In the genomic region with DNA sequence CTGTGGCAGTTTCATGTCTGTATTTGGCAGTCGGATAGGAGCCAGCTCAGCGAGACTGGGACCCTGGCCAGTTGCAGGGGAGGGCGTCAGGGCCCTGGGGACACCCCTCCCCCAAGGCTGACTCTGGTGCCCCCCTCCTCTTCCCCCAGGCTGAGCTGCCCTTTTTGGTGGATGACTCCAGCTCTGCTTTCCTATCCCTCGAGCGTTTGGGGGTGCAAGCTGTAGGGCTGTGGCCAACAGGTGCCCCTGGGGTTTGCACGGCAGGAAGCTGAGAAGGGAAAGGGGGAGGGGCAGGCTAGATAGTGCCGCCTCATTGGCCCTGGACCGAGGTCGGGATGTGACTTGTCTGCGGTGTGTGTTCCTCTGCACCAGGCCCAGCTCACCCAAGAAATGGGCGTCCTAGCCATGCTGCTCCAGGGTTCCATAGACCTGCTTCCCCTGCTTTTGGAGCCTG, we compare ENCODE assay signal across 12 cellular contexts. TPM values are rescaled to one million over a fixed set of nuclear protein-coding genes. Genes with fewer than 3 reads are reported as not detected.
DNase-seq lines count a peak whose midpoint lies in the region; ATAC-seq and TF ChIP-seq lines count a peak whose summit lies in the region.
"Had no signal": no experiment of that assay in that cellular context is flagged by ENCODE, and none has a peak within 500 bp of the region (broad histone marks: within the 10 kb centered on the region; RNA-seq: fewer than 3 reads in every experiment).

No MANE protein-coding gene starts in this region.

- H4K20me1 ChIP-seq in neural progenitor cell (ENCODE audit: low read depth) = no peaks in the 10 kb centered on the region

- peak overlapping the region; percentile 15 for H3K4me3 ChIP-seq in neural progenitor cell
- no peak overlapping the region for H3K4me3 ChIP-seq in CD8-positive, alpha-beta memory T cell (ENCODE audit: low read length)

- H3K27me3 ChIP-seq in neural progenitor cell = no peaks in the 10 kb centered on the region
- no peaks in the 10 kb centered on the region for H3K27me3 ChIP-seq in CD8-positive, alpha-beta memory T cell (ENCODE audit: insufficient read depth, low read length, poor library complexity, severe bottlenecking)

- DNase-seq in COLO668 (lab: John Stamatoyannopoulos, UW; ENCODE audit: unreplicated experiment) (peak; percentile 11), NCI-H1092 (lab: John Stamatoyannopoulos, UW) (peak; percentile 54), neural progenitor cell (ENCODE audit: low spot score) (peak; percentile 33), ecto neural progenitor cell (ENCODE audit: low spot score) (no peak)
- DNase-seq in CD8-positive, alpha-beta memory T cell = no peak
- no peak for DNase-seq in stimulated activated CD8-positive, alpha-beta memory T cell treated with anti-CD3 and anti-CD28 coated beads, Interleukin-4, amount 100 ng/mL, for 48 hours
- DNase-seq: NCI-H1417 treated with DMSO at 0.1 percent for 48 hours had no signal

- peaks cover 5% of the 10 kb centered on the region for H3K27me3 Mint-ChIP-seq in neural progenitor cell (ENCODE audit: insufficient read depth, low read depth)
- peaks cover 0 to 3% of the 10 kb centered on the region in 2 donors for H3K27me3 Mint-ChIP-seq in CD8-positive, alpha-beta memory T cell
- H3K27me3 Mint-ChIP-seq: activated naive CD4-positive, alpha-beta T cell treated with anti-CD3 and anti-CD28 coated beads, Interleukin-2, amount 50 U/mL, for 24 hours had no signal

- H3K9me3 ChIP-seq in neural progenitor cell (ENCODE audit: low read depth) = no peaks in the 10 kb centered on the region
- H3K9me3 ChIP-seq in CD8-positive, alpha-beta memory T cell (ENCODE audit: low read length) = no peaks in the 10 kb centered on the region

- TF ChIP-seq CTCF in neural progenitor cell (IDR thresholded peaks at IDR 0.05) = no peak

- ATAC-seq in activated CD4-positive, CD25-positive, alpha-beta regulatory T cell treated with anti-CD3 and anti-CD28 coated beads, Interleukin-2, amount 50 U/mL, for 24 hours = no peak

- H3K36me3 ChIP-seq in neural progenitor cell = no peaks in the 10 kb centered on the region
- no peaks in the 10 kb centered on the region for H3K36me3 ChIP-seq in CD8-positive, alpha-beta memory T cell (ENCODE audit: insufficient read depth, low read length)

- H3F3A ChIP-seq in neural progenitor cell (ENCODE audit: low read depth) = peaks cover 17% of the 10 kb centered on the region

- H3K4me2 ChIP-seq in neural progenitor cell = peak overlapping the region; percentile 74

- CTCF ChIA-PET in CD8-positive, alpha-beta memory T cell (lab: Charles Lee) = interaction anchor here (1.7 kb wide), 2 partner anchors 69 to 70 kb away, joined by 4 to 7 read pairs; no protein-coding TSS in a partner anchor

- H3K79me2 ChIP-seq in neural progenitor cell (ENCODE audit: low read depth) = no peaks in the 10 kb centered on the region

- H3K36me3 Mint-ChIP-seq in neural progenitor cell = peaks cover 2% of the 10 kb centered on the region
- H3K36me3 Mint-ChIP-seq in CD8-positive, alpha-beta memory T cell = no peaks in the 10 kb centered on the region
- H3K36me3 Mint-ChIP-seq: activated naive CD4-positive, alpha-beta T cell treated with anti-CD3 and anti-CD28 coated beads, Interleukin-2, amount 50 U/mL, for 24 hours had no signal

- H3K4me1 ChIP-seq in neural progenitor cell = peaks cover 29% of the 10 kb centered on the region
- H3K4me1 ChIP-seq in CD8-positive, alpha-beta memory T cell (ENCODE audit: insufficient read depth, low read length) = no peaks in the 10 kb centered on the region

- no peak overlapping the region for H2AFZ ChIP-seq in neural progenitor cell (replicated peaks)

- H3K27ac ChIP-seq in cingulate gyrus (ENCODE audit: low read depth, low read length) (peak overlapping the region; percentile 72), neural progenitor cell (no peak overlapping the region)
- no peak overlapping the region for H3K27ac ChIP-seq in CD8-positive, alpha-beta memory T cell (ENCODE audit: low read depth, low read length)

- peak overlapping the region; percentile 57 for H3K27ac Mint-ChIP-seq in neural progenitor cell
- no peak overlapping the region for H3K27ac Mint-ChIP-seq in CD8-positive, alpha-beta memory T cell
- H3K27ac Mint-ChIP-seq: activated naive CD4-positive, alpha-beta T cell treated with anti-CD3 and anti-CD28 coated beads, Interleukin-2, amount 50 U/mL, for 24 hours; nephron progenitor cell had no signal

- H3K4me3 Mint-ChIP-seq in neural progenitor cell = no peak overlapping the region
- no peak overlapping the region for H3K4me3 Mint-ChIP-seq in CD8-positive, alpha-beta memory T cell
- H3K4me3 Mint-ChIP-seq: activated naive CD4-positive, alpha-beta T cell treated with anti-CD3 and anti-CD28 coated beads, Interleukin-2, amount 50 U/mL, for 24 hours had no signal

- POLR2A ChIA-PET in CD8-positive, alpha-beta memory T cell (lab: Charles Lee) = no interaction called here

- H3K4me1 Mint-ChIP-seq in neural progenitor cell = peaks cover 28% of the 10 kb centered on the region
- H3K4me1 Mint-ChIP-seq in CD8-positive, alpha-beta memory T cell = peaks cover 0 to 2% (median 0%) of the 10 kb centered on the region in 3 donors
- H3K4me1 Mint-ChIP-seq: activated naive CD4-positive, alpha-beta T cell treated with anti-CD3 and anti-CD28 coated beads, Interleukin-2, amount 50 U/mL, for 24 hours had no signal

- no peak overlapping the region for H3K9ac ChIP-seq in neural progenitor cell

- H3K9me3 Mint-ChIP-seq in neural progenitor cell = no peaks in the 10 kb centered on the region
- H3K9me3 Mint-ChIP-seq in CD8-positive, alpha-beta memory T cell = no peaks in the 10 kb centered on the region
- H3K9me3 Mint-ChIP-seq: activated naive CD4-positive, alpha-beta T cell treated with anti-CD3 and anti-CD28 coated beads, Interleukin-2, amount 50 U/mL, for 24 hours; nephron progenitor cell had no signal

RNA-seq across cellular contexts. Expression of a gene that starts 26.4 kb away (rescaled TPM):
- total RNA-seq in neural progenitor cell (ENCODE audit: low replicate concordance) = 5.6 and 18.4 TPM in 2 replicates
- 1 to 10 TPM in 1 of 2 experiments, under 1 TPM in 1; 0.94 to 1.0 TPM for total RNA-seq in CD8-positive, alpha-beta memory T cell
- polyA plus RNA-seq in CD8-positive, alpha-beta memory T cell = 0.48 TPM

RNA-seq across cellular contexts. Expression of a gene that starts 37.6 kb away (rescaled TPM):
- 23.8 and 49.3 TPM in 2 replicates for total RNA-seq in neural progenitor cell (ENCODE audit: low replicate concordance)
- 10 to 100 TPM; 36.9 to 37.1 TPM for total RNA-seq in CD8-positive, alpha-beta memory T cell
- polyA plus RNA-seq in CD8-positive, alpha-beta memory T cell = 32.5 TPM

RNA-seq across cellular contexts. Expression of a gene that starts 42.9 kb away (rescaled TPM):
- total RNA-seq in neural progenitor cell (ENCODE audit: low replicate concordance) = 0.31 TPM in 1 of 2 replicates, not detected in the other
- total RNA-seq in CD8-positive, alpha-beta memory T cell = not detected
- polyA plus RNA-seq in CD8-positive, alpha-beta memory T cell = not detected
- total RNA-seq: T-helper 1 cell treated with Interleukin-12 subunit alpha and Interleukin-12 subunit beta and Interleukin-4 antibody, amounts not matched to agents 30 ng/mL and 1 ng/mL, for 36 hours had no signal

RNA-seq across cellular contexts. Expression of a gene that starts 53.2 kb away (rescaled TPM):
- 0.26 and 2.4 TPM in 2 replicates for total RNA-seq in neural progenitor cell (ENCODE audit: low replicate concordance)
- not detected for total RNA-seq in CD8-positive, alpha-beta memory T cell
- polyA plus RNA-seq in CD8-positive, alpha-beta memory T cell = not detected
- total RNA-seq: T-helper 1 cell treated with Interleukin-12 subunit alpha and Interleukin-12 subunit beta and Interleukin-4 antibody, amounts not matched to agents 30 ng/mL and 1 ng/mL, for 36 hours had no signal

Comparison
In these comparisons a context has a peak if more than half of its experiments do, and no peak if none do; other contexts are left out.
1. DNase-seq: peak in COLO668 (single experiment), NCI-H1092 (single experiment) and neural progenitor cell (single experiment); none in ecto neural progenitor cell (single experiment), CD8-positive, alpha-beta memory T cell (0 of 5) and stimulated activated CD8-positive, alpha-beta memory T cell treated with anti-CD3 and anti-CD28 coated beads, Interleukin-4, amount 100 ng/mL, for 48 hours (single experiment).